25 cellular contexts compared by ENCODE assay signal in the genomic region with DNA sequence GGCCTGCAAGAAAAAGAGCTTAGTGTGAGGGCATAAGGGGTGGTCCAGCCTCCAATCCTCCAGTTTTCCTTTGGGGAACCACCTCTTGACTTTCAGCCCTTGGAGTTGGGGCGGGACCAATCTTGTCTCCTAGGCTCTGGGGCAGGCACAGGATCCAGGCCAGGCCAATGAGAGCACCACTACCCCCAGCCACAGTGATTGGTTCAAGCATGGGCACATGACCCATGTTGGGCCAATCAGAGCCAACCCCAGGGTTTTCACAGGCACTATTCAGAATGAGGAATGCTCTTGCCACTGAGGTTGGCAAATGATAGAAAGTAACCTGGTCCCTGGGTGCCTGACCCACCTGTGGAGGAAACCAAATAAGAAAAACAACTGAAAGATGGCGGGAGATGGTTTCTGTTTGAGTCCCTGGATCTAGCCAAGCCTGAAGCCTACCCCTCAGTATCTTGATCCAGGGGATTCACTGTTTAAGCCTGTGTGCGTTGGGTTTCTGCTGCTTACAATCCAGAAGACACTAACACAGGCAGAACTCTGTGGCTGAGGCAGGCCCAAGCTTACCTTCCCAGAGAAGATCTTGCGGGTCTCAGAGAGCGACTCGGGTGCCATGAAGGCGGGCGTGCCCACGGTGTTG. TPM values are rescaled to one million over a fixed set of nuclear protein-coding genes. Genes with fewer than 3 reads are reported as not detected.
DNase-seq lines count a peak whose midpoint lies in the region; ATAC-seq and TF ChIP-seq lines count a peak whose summit lies in the region.
"Had no signal": no experiment of that assay in that cellular context is flagged by ENCODE, and none has a peak within 500 bp of the region (broad histone marks: within the 10 kb centered on the region; RNA-seq: fewer than 3 reads in every experiment).

No MANE protein-coding gene starts in this region.

- H3K36me3 Mint-ChIP-seq in T-helper 17 cell (ENCODE audit: low read depth): peaks cover 12% of the 10 kb centered on the region

- H3K9me3 ChIP-seq in RWPE2 (ENCODE audit: severe bottlenecking): no peaks in the 10 kb centered on the region
- no peaks in the 10 kb centered on the region for H3K9me3 ChIP-seq in T-helper 17 cell (ENCODE audit: control insufficient read depth, low read length, poor library complexity, severe bottlenecking)
- H3K9me3 ChIP-seq: left ventricle myocardium inferior, pancreas, spleen, thoracic aorta, vagina had no signal

- no peaks in the 10 kb centered on the region for H3K27me3 Mint-ChIP-seq in T-helper 17 cell
- H3K27me3 Mint-ChIP-seq: natural killer cell treated with Interleukin-12 subunit alpha and Interleukin-12 subunit beta and Interleukin-15 and Interleukin-18, amount 100 ng/mL, for 72 hours; stimulated activated memory B cell treated with anti-CD40 and anti-IgM and Interleukin-4, amounts not matched to agents 10 μg/mL and 1 μg/mL and 100 μg/mL, for 72 hours had no signal

- WGBS in lower leg skin, 2 donors: 88 to 95% methylated on average over 9 of the region's 9 CpGs

- H3K4me3 Mint-ChIP-seq in T-helper 17 cell: no peak overlapping the region
- H3K4me3 Mint-ChIP-seq: brain; natural killer cell treated with Interleukin-12 subunit alpha and Interleukin-12 subunit beta and Interleukin-15 and Interleukin-18, amount 100 ng/mL, for 72 hours; stimulated activated memory B cell treated with anti-CD40 and anti-IgM and Interleukin-4, amounts not matched to agents 10 μg/mL and 1 μg/mL and 100 μg/mL, for 72 hours had no signal

- no peak overlapping the region for H3K27ac Mint-ChIP-seq in T-helper 17 cell
- H3K27ac Mint-ChIP-seq: brain; natural killer cell treated with Interleukin-12 subunit alpha and Interleukin-12 subunit beta and Interleukin-15 and Interleukin-18, amount 100 ng/mL, for 72 hours; stimulated activated memory B cell treated with anti-CD40 and anti-IgM and Interleukin-4, amounts not matched to agents 10 μg/mL and 1 μg/mL and 100 μg/mL, for 72 hours had no signal

- no peaks in the 10 kb centered on the region for H3K4me1 ChIP-seq in RWPE2 (ENCODE audit: insufficient read depth, poor library complexity, severe bottlenecking)
- H3K4me1 ChIP-seq: left ventricle myocardium inferior, pancreas, vagina had no signal

- H3K4me3 ChIP-seq in RWPE2 (ENCODE audit: severe bottlenecking): no peak overlapping the region
- no peak overlapping the region for H3K4me3 ChIP-seq in lower leg skin (ENCODE audit: low read depth, poor library complexity, severe bottlenecking)
- H3K4me3 ChIP-seq: left ventricle myocardium inferior, pancreas, spleen, thoracic aorta, vagina had no signal

- intact Hi-C loops in left colon (cut with DNase I, micrococcal nuclease) (no loop called here), lower leg skin (cut with DNase I; ENCODE audit: low total_unique reads) (no loop called here)

- no peak for TF ChIP-seq POLR2A in lower leg skin (IDR thresholded peaks at IDR 0.05)

- TF ChIP-seq CTCF in RWPE2 (IDR thresholded peaks at IDR 0.05; ENCODE audit: poor library complexity, severe bottlenecking) (no peak), lower leg skin (IDR thresholded peaks at IDR 0.05) (no peak)

- ATAC-seq in RWPE2 (ENCODE audit: low read depth): 0 out of 3 replicates have a peak, but pooled peaks have one; percentile 44
- ATAC-seq in left colon: peak; percentile 36
- no peak for ATAC-seq in GM18861 (IDR thresholded peaks at IDR 0.05; ENCODE audit: unreplicated experiment)
- ATAC-seq in T-helper 17 cell: no peak
- ATAC-seq in GM19397 (IDR thresholded peaks at IDR 0.05; ENCODE audit: unreplicated experiment): no peak
- ATAC-seq: stimulated activated memory B cell treated with anti-CD40 and anti-IgM and Interleukin-4, amounts not matched to agents 10 μg/mL and 1 μg/mL and 100 μg/mL, for 72 hours had no signal

- peak; percentile 5 for DNase-seq in A172 (ENCODE audit: low spot score)
- DNase-seq in ELR (ENCODE audit: low read depth): peak; percentile 17
- no peak for DNase-seq in RWPE2 (ENCODE audit: low spot score)
- no peak for DNase-seq in left colon
- no peak for DNase-seq in T-helper 17 cell
- DNase-seq in lower leg skin (ENCODE audit: low spot score in 2 of 2): no peak
- DNase-seq: activated CD4-positive, alpha-beta T cell treated with anti-CD3 and anti-CD28 coated beads, Interleukin-2, amount 50 U/mL, for 1 hour; effector CD4-positive, alpha-beta T cell; GOT3; KBM-7; left ventricle myocardium inferior; midbrain; NCI-H146; NCI-H524 treated with DMSO at 0.1 percent for 48 hours; spleen; stimulated activated CD4-positive, alpha-beta T cell treated with anti-CD3 and anti-CD28 coated beads, Interleukin-2, amount 100 ng/mL, for 48 hours; WERI-Rb-1 had no signal

- H3K27ac ChIP-seq in RWPE2 (ENCODE audit: poor library complexity, severe bottlenecking): no peak overlapping the region
- H3K27ac ChIP-seq: left ventricle myocardium inferior, pancreas, spleen, thoracic aorta, vagina, WERI-Rb-1 had no signal

- peaks cover 56% of the 10 kb centered on the region for H3K36me3 ChIP-seq in RWPE2 (ENCODE audit: low read depth)

- H3K27me3 ChIP-seq in RWPE2 (ENCODE audit: insufficient read depth, poor library complexity, severe bottlenecking): no peaks in the 10 kb centered on the region
- H3K27me3 ChIP-seq: pancreas, spleen, vagina had no signal

- H3K4me1 Mint-ChIP-seq in T-helper 17 cell: peaks cover 2% of the 10 kb centered on the region
- H3K4me1 Mint-ChIP-seq: brain had no signal

RNA-seq across cellular contexts. Expression of a gene that starts 42.9 kb away (rescaled TPM):
- total RNA-seq in A172 (2014; rRNA removed; shearing (Covaris generic)): 16.2 and 23.7 TPM in 2 replicates
- total RNA-seq in left colon (100 to 1,000 TPM; 131 to 146 TPM), T-helper 17 cell (10 to 100 TPM; 42.8 to 53.5 TPM), lower leg skin (10 to 100 TPM; 19.4 to 38.0 (median 24.2) TPM)

RNA-seq across cellular contexts. Expression of a gene that starts 43.7 kb away (rescaled TPM):
- 9.6 and 9.8 TPM in 2 replicates for total RNA-seq in A172 (2014; rRNA removed; shearing (Covaris generic))
- total RNA-seq in left colon: 10 to 100 TPM; 48.1 to 55.4 TPM
- total RNA-seq in T-helper 17 cell: 10 to 100 TPM; 12.5 to 15.8 TPM
- total RNA-seq in lower leg skin: 10 to 100 TPM; 18.2 to 31.4 (median 21.5) TPM

Comparison
In these comparisons a context has a peak if more than half of its experiments do, and no peak if none do; other contexts are left out.
1. DNase-seq: peak in A172 (single experiment) and ELR (single experiment); none in RWPE2 (single experiment), left colon (0 of 2), T-helper 17 cell (0 of 3) and lower leg skin (0 of 2).
2. ATAC-seq: peak in RWPE2 (single experiment) and left colon (single experiment); none in GM18861 (single experiment), T-helper 17 cell (single experiment) and GM19397 (single experiment).